31 cellular contexts compared by ENCODE assay signal in genomic region chr13:112184851-112185371, GRCh38.
"Had no signal": no experiment of that assay in that cellular context is flagged by ENCODE, and none has a peak within 500 bp of the region (broad histone marks: within the 10 kb centered on the region; RNA-seq: fewer than 3 reads in every experiment).

No MANE protein-coding gene starts in this region.

- H3K4me1 Mint-ChIP-seq: activated B cell treated with CpG ODN at 0.5 μM for 24 hours; activated T-helper 17 cell treated with anti-CD3 and anti-CD28 coated beads, Interleukin-2, amount 50 U/mL, for 72 hours; central memory CD8-positive, alpha-beta T cell; T-helper 17 cell had no signal

- H3K36me3 ChIP-seq: brain microvascular endothelial cell, esophagus squamous epithelium, gastroesophageal sphincter, WERI-Rb-1 had no signal

- H3K27ac Mint-ChIP-seq: activated B cell treated with CpG ODN at 0.5 μM for 24 hours; activated CD8-positive, alpha-beta T cell treated with anti-CD3 and anti-CD28 coated beads for 36 hours; activated naive CD8-positive, alpha-beta T cell; activated T-helper 17 cell treated with anti-CD3 and anti-CD28 coated beads, Interleukin-2, amount 50 U/mL, for 72 hours; effector memory CD8-positive, alpha-beta T cell; T-helper 17 cell; T-helper 2 cell treated with Interferon-gamma antibody and Interleukin-4, amounts not matched to agents 5 μg/mL and 100 μg/mL, for 36 hours had no signal

- H3K9me3 Mint-ChIP-seq: activated B cell treated with CpG ODN at 0.5 μM for 24 hours; activated CD8-positive, alpha-beta T cell treated with anti-CD3 and anti-CD28 coated beads for 36 hours; activated T-cell treated with anti-CD3 and anti-CD28 coated beads, Interleukin-2, amount 50 U/mL, for 4 hours; activated T-helper 17 cell treated with anti-CD3 and anti-CD28 coated beads, Interleukin-2, amount 50 U/mL, for 72 hours; effector memory CD8-positive, alpha-beta T cell; T-helper 2 cell treated with Interferon-gamma antibody and Interleukin-4, amounts not matched to agents 5 μg/mL and 100 μg/mL, for 36 hours had no signal

- H3K27me3 Mint-ChIP-seq: activated B cell treated with CpG ODN at 0.5 μM for 24 hours; activated CD8-positive, alpha-beta T cell treated with anti-CD3 and anti-CD28 coated beads for 36 hours; central memory CD8-positive, alpha-beta T cell had no signal

- H3K4me3 ChIP-seq: esophagus squamous epithelium, gastroesophageal sphincter had no signal

- DNase-seq: activated B cell treated with CpG ODN at 0.5 μM for 24 hours; activated CD4-positive, alpha-beta T cell treated with anti-CD3 and anti-CD28 coated beads for 48 hours; activated CD4-positive, alpha-beta T cell treated with anti-CD3 and anti-CD28 coated beads, Interleukin-2, amount 50 U/mL, for 1 hour; activated CD4-positive, alpha-beta T cell treated with anti-CD3 and anti-CD28 coated beads, Interleukin-2, amount 50 U/mL, for 48 hours; activated CD8-positive, alpha-beta memory T cell treated with anti-CD3 and anti-CD28 coated beads for 24 hours; activated CD8-positive, alpha-beta T cell treated with anti-CD3 and anti-CD28 coated beads for 36 hours; activated effector memory CD4-positive, alpha-beta T cell treated with Interleukin-2 at 50 U/mL for 16 hours; activated gamma-delta T cell treated with Interleukin-2 at 50 U/mL for 16 hours; activated naive CD4-positive, alpha-beta T cell treated with anti-CD3 and anti-CD28 coated beads, Interleukin-2, amount 50 U/mL, for 16 hours; activated naive CD4-positive, alpha-beta T cell treated with Interleukin-2 at 50 U/mL for 16 hours; activated T-cell treated with anti-CD3 and anti-CD28 coated beads, Interleukin-2, amount 50 U/mL, for 4 hours; amniotic stem cell; anterior cingulate cortex; brain microvascular endothelial cell; cortex of kidney; dermis blood vessel endothelial cell; effector CD4-positive, alpha-beta T cell; effector memory CD8-positive, alpha-beta T cell; esophagus squamous epithelium; foreskin melanocyte; T-helper 1 cell; T-helper 17 cell; T1000; WERI-Rb-1 had no signal

- H3K4me3 Mint-ChIP-seq: activated B cell treated with CpG ODN at 0.5 μM for 24 hours; activated CD8-positive, alpha-beta T cell treated with anti-CD3 and anti-CD28 coated beads for 36 hours; activated naive CD8-positive, alpha-beta T cell; activated T-cell treated with anti-CD3 and anti-CD28 coated beads, Interleukin-2, amount 50 U/mL, for 4 hours; activated T-helper 17 cell treated with anti-CD3 and anti-CD28 coated beads, Interleukin-2, amount 50 U/mL, for 72 hours; central memory CD8-positive, alpha-beta T cell; effector memory CD8-positive, alpha-beta T cell; T-helper 17 cell; T-helper 2 cell treated with Interferon-gamma antibody and Interleukin-4, amounts not matched to agents 5 μg/mL and 100 μg/mL, for 36 hours had no signal

- H3K27ac ChIP-seq: brain microvascular endothelial cell, epithelial cell of prostate, esophagus squamous epithelium, gastroesophageal sphincter, WERI-Rb-1 had no signal

- ATAC-seq: activated CD4-positive, CD25-positive, alpha-beta regulatory T cell treated with anti-CD3 and anti-CD28 coated beads, Interleukin-2, amount 50 U/mL, for 24 hours; activated CD8-positive, alpha-beta T cell treated with anti-CD3 and anti-CD28 coated beads for 36 hours; activated T-cell treated with anti-CD3 and anti-CD28 coated beads, Interleukin-2, amount 50 U/mL, for 4 hours; activated T-helper 17 cell treated with anti-CD3 and anti-CD28 coated beads, Interleukin-2, amount 50 U/mL, for 72 hours; effector memory CD8-positive, alpha-beta T cell; gastroesophageal sphincter; T-helper 17 cell had no signal

- H3K9me3 ChIP-seq: esophagus squamous epithelium, gastroesophageal sphincter had no signal

- H3K4me1 ChIP-seq: esophagus squamous epithelium, gastroesophageal sphincter had no signal

- H3K27me3 ChIP-seq: brain microvascular endothelial cell had no signal

- H3K36me3 Mint-ChIP-seq: activated naive CD8-positive, alpha-beta T cell had no signal
